ENCODE assay signal across 11 cellular contexts in genomic region chrX:41350976-41351569, GRCh38. TPM values are rescaled to one million over a fixed set of nuclear protein-coding genes. Genes with fewer than 3 reads are reported as not detected.
DNase-seq lines count a peak whose midpoint lies in the region; ATAC-seq and TF ChIP-seq lines count a peak whose summit lies in the region.
"Had no signal": no experiment of that assay in that cellular context is flagged by ENCODE, and none has a peak within 500 bp of the region (broad histone marks: within the 10 kb centered on the region; RNA-seq: fewer than 3 reads in every experiment).

No MANE protein-coding gene starts in this region.

- H3K4me1 Mint-ChIP-seq in activated CD8-positive, alpha-beta memory T cell treated with anti-CD3 and anti-CD28 coated beads, Interleukin-2, amount 10 ng/mL, durations not matched to agents 7 days and 5 days: peaks cover 29% of the 10 kb centered on the region
- H3K4me1 Mint-ChIP-seq in effector memory CD8-positive, alpha-beta T cell (ENCODE audit: low read depth in 2 of 2): peaks cover 11 to 13% of the 10 kb centered on the region in 2 donors
- no peaks in the 10 kb centered on the region for H3K4me1 Mint-ChIP-seq in progenitor cell of endocrine pancreas (ENCODE audit: low read depth)

- peaks cover 29% of the 10 kb centered on the region for H3K36me3 Mint-ChIP-seq in activated CD8-positive, alpha-beta memory T cell treated with anti-CD3 and anti-CD28 coated beads, Interleukin-2, amount 10 ng/mL, durations not matched to agents 7 days and 5 days
- peaks cover 89% of the 10 kb centered on the region for H3K36me3 Mint-ChIP-seq in effector memory CD8-positive, alpha-beta T cell (ENCODE audit: insufficient read depth)
- peaks cover 15% of the 10 kb centered on the region for H3K36me3 Mint-ChIP-seq in progenitor cell of endocrine pancreas (ENCODE audit: insufficient read depth)

- H3K27me3 Mint-ChIP-seq in activated CD8-positive, alpha-beta memory T cell treated with anti-CD3 and anti-CD28 coated beads, Interleukin-2, amount 10 ng/mL, durations not matched to agents 7 days and 5 days: no peaks in the 10 kb centered on the region
- no peaks in the 10 kb centered on the region for H3K27me3 Mint-ChIP-seq in effector memory CD8-positive, alpha-beta T cell
- H3K27me3 Mint-ChIP-seq in progenitor cell of endocrine pancreas: no peaks in the 10 kb centered on the region

- CTCF ChIA-PET in activated CD8-positive, alpha-beta memory T cell treated with anti-CD3 and anti-CD28 coated beads, Interleukin-2, amount 10 ng/mL, durations not matched to agents 7 days and 5 days (lab: Charles Lee): no interaction called here

- H3K9me3 Mint-ChIP-seq in activated CD8-positive, alpha-beta memory T cell treated with anti-CD3 and anti-CD28 coated beads, Interleukin-2, amount 10 ng/mL, durations not matched to agents 7 days and 5 days (ENCODE audit: low read depth): no peaks in the 10 kb centered on the region
- H3K9me3 Mint-ChIP-seq in effector memory CD8-positive, alpha-beta T cell: no peaks in the 10 kb centered on the region
- peaks cover 13% of the 10 kb centered on the region for H3K9me3 Mint-ChIP-seq in progenitor cell of endocrine pancreas (ENCODE audit: low read depth)

- no peak overlapping the region for H3K4me3 Mint-ChIP-seq in activated CD8-positive, alpha-beta memory T cell treated with anti-CD3 and anti-CD28 coated beads, Interleukin-2, amount 10 ng/mL, durations not matched to agents 7 days and 5 days
- peak overlapping the region in 1 of 2 donors; percentile 49 for H3K4me3 Mint-ChIP-seq in effector memory CD8-positive, alpha-beta T cell
- no peak overlapping the region for H3K4me3 Mint-ChIP-seq in progenitor cell of endocrine pancreas (ENCODE audit: low read depth)

- TF ChIP-seq CTCF in progenitor cell of endocrine pancreas (IDR thresholded peaks at IDR 0.05; ENCODE audit: unreplicated experiment): no peak

- DNase-seq in activated CD8-positive, alpha-beta memory T cell treated with anti-CD3 and anti-CD28 coated beads, Interleukin-2, amount 10 ng/mL, durations not matched to agents 7 days and 5 days: no peak
- DNase-seq in activated CD8-positive, alpha-beta memory T cell treated with anti-CD3 and anti-CD28 coated beads, Interleukin-2, amount 50 U/mL, for 48 hours: no peak
- DNase-seq in effector memory CD8-positive, alpha-beta T cell: no peak
- no peak for DNase-seq in progenitor cell of endocrine pancreas (ENCODE audit: low spot score, unreplicated experiment)
- no peak for DNase-seq in NCI-H510A treated with DMSO at 0.1 percent for 48 hours (lab: John Stamatoyannopoulos, UW)
- no peak for DNase-seq in superior temporal gyrus (ENCODE audit: extremely low spot score)
- DNase-seq: activated effector memory CD4-positive, alpha-beta T cell treated with Interleukin-2 at 50 U/mL for 16 hours; C1 segment of cervical spinal cord; NCI-H1930 had no signal

- peak; percentile 28 for ATAC-seq in activated CD8-positive, alpha-beta memory T cell treated with anti-CD3 and anti-CD28 coated beads, Interleukin-2, amount 10 ng/mL, durations not matched to agents 7 days and 5 days
- ATAC-seq in effector memory CD8-positive, alpha-beta T cell (replicated peaks): peak; percentile 19
- no peak for ATAC-seq in GM18520 (IDR thresholded peaks at IDR 0.05; ENCODE audit: unreplicated experiment)

- peak overlapping the region; percentile 46 for H3K27ac Mint-ChIP-seq in activated CD8-positive, alpha-beta memory T cell treated with anti-CD3 and anti-CD28 coated beads, Interleukin-2, amount 10 ng/mL, durations not matched to agents 7 days and 5 days
- peak overlapping the region; percentile 72 to 82 for H3K27ac Mint-ChIP-seq in effector memory CD8-positive, alpha-beta T cell
- H3K27ac Mint-ChIP-seq in progenitor cell of endocrine pancreas: peak overlapping the region; percentile 51

TF ChIP-seq in PFSK-1, 5 proteins besides CTCF, POLR2A, EP300 and RAD21:
- TF ChIP-seq FOXP2 (optimal IDR thresholded peaks at IDR 0.05; ENCODE audit: borderline replicate concordance, extremely low read depth, extremely low read length, insufficient read depth) (no peak), REST (IDR thresholded peaks at IDR 0.05; ENCODE audit: insufficient read depth in 1 of 2, low read depth in 2 of 2, low read length in 2 of 2) (no peak), TAF1 (IDR thresholded peaks at IDR 0.05; ENCODE audit: borderline replicate concordance, insufficient read depth, low read length) (no peak), SIN3A (IDR thresholded peaks at IDR 0.05; ENCODE audit: borderline replicate concordance, insufficient read depth, low read length) (0 out of 2 replicates have a peak, but pooled peaks have one; percentile 3), POLR2AphosphoS5 (IDR thresholded peaks at IDR 0.05; ENCODE audit: low read depth, low read length) (no peak; the same call in none of the 2 replicates)

RNA-seq across cellular contexts. Expression of gene DDX3X, which starts 17.1 kb away (rescaled TPM):
- 100 to 1,000 TPM; 198 to 253 TPM for total RNA-seq in activated CD8-positive, alpha-beta memory T cell treated with anti-CD3 and anti-CD28 coated beads, Interleukin-2, amount 10 ng/mL, durations not matched to agents 7 days and 5 days
- 128 TPM for polyA plus RNA-seq in PFSK-1 (2012; ENCODE audit: insufficient read length, low read depth)
- 308 and 338 TPM in 2 replicates for total RNA-seq in progenitor cell of endocrine pancreas
